Comparison of ENCODE assay signal across 21 cellular contexts in genomic region chr11:45827123-45827522, GRCh38. TPM values are rescaled to one million over a fixed set of nuclear protein-coding genes. Genes with fewer than 3 reads are reported as not detected.
A peak's percentile ranks its signal among the peaks of the same experiment; 100 is the strongest.
DNase-seq lines count a peak whose midpoint lies in the region; ATAC-seq, FAIRE-seq and TF ChIP-seq lines count a peak whose summit lies in the region.
"Had no signal": no experiment of that assay in that cellular context is flagged by ENCODE, and none has a peak within 500 bp of the region (broad histone marks: within the 10 kb centered on the region; RNA-seq: fewer than 3 reads in every experiment).

No MANE protein-coding gene starts in this region.

- H3K27ac ChIP-seq in HepG2 (ENCODE audit: extremely low read length, insufficient read depth, low read length): no peak overlapping the region
- no peak overlapping the region for H3K27ac ChIP-seq in right lobe of liver
- no peak overlapping the region for H3K27ac ChIP-seq in sigmoid colon
- H3K27ac ChIP-seq in heart right ventricle: no peak overlapping the region
- H3K27ac ChIP-seq: A549; BLaER1 treated with 17β-estradiol and CSF1 and Interleukin-3, amounts not matched to agents 10 nM and 100 nM had no signal

- TF ChIP-seq CTCF in HepG2 (CRISPR knock-in tag; IDR thresholded peaks at IDR 0.05) (no peak), right lobe of liver (IDR thresholded peaks at IDR 0.05) (no peak), WTC11 (IDR thresholded peaks at IDR 0.05) (no peak), sigmoid colon (IDR thresholded peaks at IDR 0.05) (no peak), heart right ventricle (IDR thresholded peaks at IDR 0.05) (no peak)

- H3K27me3 Mint-ChIP-seq in WTC11 (ENCODE audit: low read depth): peaks cover 17% of the 10 kb centered on the region

- intact Hi-C loops in HepG2 (cut with micrococcal nuclease; ENCODE audit: unreplicated experiment): no loop called here
- intact Hi-C loops in right lobe of liver (cut with DNase I): no loop called here
- intact Hi-C loops in sciatic nerve (cut with DNase I): no loop called here
- intact Hi-C loops in sigmoid colon (cut with DNase I): no loop called here
- intact Hi-C loops in heart right ventricle (cut with DNase I): no loop called here

- H3K36me3 Mint-ChIP-seq in WTC11: no peaks in the 10 kb centered on the region
- H3K36me3 Mint-ChIP-seq: CD14-positive monocyte had no signal

- POLR2A ChIA-PET in HepG2 (lab: Yijun Ruan, JAX) (no interaction called here), WTC11 (lab: Charles Lee) (no interaction called here)

- H3K9me3 Mint-ChIP-seq in WTC11: peaks cover 10% of the 10 kb centered on the region
- H3K9me3 Mint-ChIP-seq: CD4-positive, alpha-beta T cell had no signal

- H3K9me3 ChIP-seq in HepG2 (ENCODE audit: low read length) (no peaks in the 10 kb centered on the region), right lobe of liver (no peaks in the 10 kb centered on the region), sigmoid colon (no peaks in the 10 kb centered on the region), heart right ventricle (no peaks in the 10 kb centered on the region)
- H3K9me3 ChIP-seq: BE2C had no signal

- CTCF ChIA-PET in HepG2 (lab: Yijun Ruan, JAX; ENCODE audit: low intra/inter-chr PET ratio, low total read pairs) (no interaction called here), WTC11 (lab: Charles Lee) (interaction anchor here (0.6 to 1.2 kb wide), 3 partner anchors 11 to 56 kb away, joined by 3 to 4 read pairs (median 3); no protein-coding TSS in a partner anchor)

- H3K4me3 Mint-ChIP-seq in WTC11: no peak overlapping the region
- H3K4me3 Mint-ChIP-seq: CD4-positive, alpha-beta T cell; CD8-positive, alpha-beta memory T cell had no signal

- no peak overlapping the region for H3K4me2 ChIP-seq in HepG2 (ENCODE audit: low read depth, low read length)
- H3K4me2 ChIP-seq: A549; BLaER1 treated with 17β-estradiol and CSF1 and Interleukin-3, amounts not matched to agents 10 nM and 100 nM had no signal

- H3K27ac Mint-ChIP-seq in WTC11: no peak overlapping the region
- H3K27ac Mint-ChIP-seq: CD4-positive, alpha-beta T cell had no signal

- 24% methylated on average over 4 of the region's 4 CpGs for WGBS in HepG2 (ENCODE audit: low lambda C conversion rate)
- WGBS in right lobe of liver (ENCODE audit: insufficient coverage, low coverage, low lambda C conversion rate, missing lambda C conversion rate): 84% methylated on average over 3 of the region's 4 CpGs
- WGBS in sigmoid colon, 2 donors: 93 to 95% methylated on average over 4 of the region's 4 CpGs
- WGBS in heart right ventricle, 2 donors: 95 to 99% methylated on average over 4 of the region's 4 CpGs

- H3K4me3 ChIP-seq in HepG2 (replicated peaks in 1 of 3; ENCODE audit: insufficient read depth in 1 of 3, low read depth in 2 of 3, low read length in 3 of 3) (no peak overlapping the region), right lobe of liver (no peak overlapping the region), sigmoid colon (no peak overlapping the region), heart right ventricle (no peak overlapping the region)
- H3K4me3 ChIP-seq: A549; BLaER1 treated with 17β-estradiol and CSF1 and Interleukin-3, amounts not matched to agents 10 nM and 100 nM had no signal

- H3K79me2 ChIP-seq in HepG2 (ENCODE audit: insufficient read depth, low read length): no peaks in the 10 kb centered on the region

- H3K27me3 ChIP-seq in HepG2 (ENCODE audit: control insufficient read depth in 1 of 2, insufficient read depth in 2 of 2, low read length in 2 of 2): peaks cover 1 to 22% of the 10 kb centered on the region in 2 experiments; a peak in 3 of 5 replicates
- H3K27me3 ChIP-seq in right lobe of liver: no peaks in the 10 kb centered on the region
- no peaks in the 10 kb centered on the region for H3K27me3 ChIP-seq in sigmoid colon
- H3K27me3 ChIP-seq in heart right ventricle: peaks cover 0 to 9% (median 0%) of the 10 kb centered on the region in 7 donors
- H3K27me3 ChIP-seq: BE2C; BLaER1 treated with 17β-estradiol and CSF1 and Interleukin-3, amounts not matched to agents 10 nM and 100 nM had no signal

- in situ Hi-C loops in HepG2 (cut with HindIII; ENCODE audit: extremely low pct_ligation_motif_present, low pct_unique_long_range_greater_than_20kb): no loop called here

- ATAC-seq in HepG2 (no peak), right lobe of liver (no peak), WTC11 (no peak), sciatic nerve (no peak), heart right ventricle (no peak)
- ATAC-seq: A549 had no signal

- no peaks in the 10 kb centered on the region for H3K4me1 ChIP-seq in HepG2 (ENCODE audit: insufficient read depth, low read length)
- H3K4me1 ChIP-seq in right lobe of liver: no peaks in the 10 kb centered on the region
- no peaks in the 10 kb centered on the region for H3K4me1 ChIP-seq in sigmoid colon
- peaks cover 0 to 6% (median 0%) of the 10 kb centered on the region in 9 donors for H3K4me1 ChIP-seq in heart right ventricle
- H3K4me1 ChIP-seq: A549, BE2C had no signal

- TF ChIP-seq EP300 in HepG2 (IDR thresholded peaks at IDR 0.05; ENCODE audit: low read depth in 2 of 2, low read length in 2 of 2): no peak
- TF ChIP-seq EP300 in HepG2 (CRISPR knock-in tag; IDR thresholded peaks at IDR 0.05; ENCODE audit: borderline replicate concordance): no peak
- no peak for TF ChIP-seq EP300 in sigmoid colon (IDR thresholded peaks at IDR 0.05)

- H3K9ac ChIP-seq in HepG2 (ENCODE audit: insufficient read depth, low read depth, low read length): no peak overlapping the region
- H3K9ac ChIP-seq: BLaER1 treated with 17β-estradiol and CSF1 and Interleukin-3, amounts not matched to agents 10 nM and 100 nM had no signal

- FAIRE-seq in HepG2 (lab: Jason Lieb, UNC): no peak

- H4K20me1 ChIP-seq in HepG2 (ENCODE audit: insufficient read depth, low read length): no peaks in the 10 kb centered on the region
- H4K20me1 ChIP-seq: BLaER1 treated with 17β-estradiol and CSF1 and Interleukin-3, amounts not matched to agents 10 nM and 100 nM had no signal

- H3K4me1 Mint-ChIP-seq in WTC11: peaks cover 9% of the 10 kb centered on the region
- H3K4me1 Mint-ChIP-seq: CD8-positive, alpha-beta memory T cell had no signal

- no peak overlapping the region for H2AFZ ChIP-seq in HepG2 (ENCODE audit: low read length)

- DNase-seq in HepG2 (ENCODE audit: low spot score) (no peak), right lobe of liver (no peak), WTC11 (ENCODE audit: low spot score) (no peak), sciatic nerve (ENCODE audit: low spot score) (peak; percentile 4), sigmoid colon (no peak), heart right ventricle (no peak)
- DNase-seq: 8988T; ACHN; AML-193; BE2C; Calu3; CD8-positive, alpha-beta memory T cell; DMS53; DMS79 treated with DMSO at 0.1 percent for 48 hours; GOT3; H7; HCEC 1CT had no signal

- TF ChIP-seq RAD21 in HepG2 (CRISPR knock-in tag; IDR thresholded peaks at IDR 0.05): no peak

- H3K36me3 ChIP-seq in HepG2 (replicated peaks in 1 of 2; ENCODE audit: control insufficient read depth in 1 of 2, insufficient read depth in 2 of 2, low read length in 2 of 2) (no peaks in the 10 kb centered on the region), right lobe of liver (no peaks in the 10 kb centered on the region), sigmoid colon (no peaks in the 10 kb centered on the region), heart right ventricle (no peaks in the 10 kb centered on the region)
- H3K36me3 ChIP-seq: BE2C; BLaER1 treated with 17β-estradiol and CSF1 and Interleukin-3, amounts not matched to agents 10 nM and 100 nM had no signal

- TF ChIP-seq POLR2A in HepG2 (IDR thresholded peaks at IDR 0.05; ENCODE audit: insufficient read depth in 1 of 2, low read depth in 2 of 2, low read length in 2 of 2) (no peak), right lobe of liver (IDR thresholded peaks at IDR 0.05) (no peak), sigmoid colon (IDR thresholded peaks at IDR 0.05) (no peak)

- no TSS peak for BruUV-seq in HepG2 (replicated peaks; lab: Mats Ljungman, UMichigan)

RNA-seq across cellular contexts. Expression of gene CRY2, which starts 20.2 kb away (rescaled TPM):
- total RNA-seq in HepG2 (2016; rRNA removed; fragmentation: Illumina TruSeq; extraction: Trizol): 8.8 and 12.2 TPM in 2 replicates
- total RNA-seq in HepG2 (2016; cell fraction: cytosol; rRNA removed; fragmentation: Illumina TruSeq; extraction: Trizol; ENCODE audit: low read depth): 8.5 and 9.2 TPM in 2 replicates
- 7.8 and 11.7 TPM in 2 replicates for total RNA-seq in HepG2 (2016; cell fraction: insoluble cytoplasmic fraction; rRNA removed; fragmentation: Illumina TruSeq; extraction: Trizol)
- total RNA-seq in HepG2 (2016; cell fraction: membrane; rRNA removed; fragmentation: Illumina TruSeq; extraction: Trizol): 7.7 and 7.9 TPM in 2 replicates
- 14.4 and 18.4 TPM in 2 replicates for total RNA-seq in HepG2 (2016; cell fraction: nucleus; rRNA removed; fragmentation: Illumina TruSeq; extraction: Trizol)
- 10.0 and 10.1 TPM in 2 replicates for polyA plus RNA-seq in HepG2 (2011; rRNA removed)
- polyA plus RNA-seq in HepG2 (2011; cell fraction: cytosol; rRNA removed): 4.5 and 4.8 TPM in 2 replicates
- 42.1 and 49.3 TPM in 2 replicates for polyA plus RNA-seq in HepG2 (2011; cell fraction: nucleus; rRNA removed)
- 8.4 and 8.8 TPM in 2 replicates for polyA plus RNA-seq in HepG2 (2012)
- 0.70 and 0.83 TPM in 2 replicates for polyA plus RNA-seq in HepG2 (2016; cell fraction: cytosol; fragmentation: Illumina TruSeq; extraction: Trizol; ENCODE audit: low read depth)
- polyA plus RNA-seq in HepG2 (2016; cell fraction: insoluble cytoplasmic fraction; fragmentation: Illumina TruSeq; extraction: Trizol; ENCODE audit: low read depth): 6.0 and 7.6 TPM in 2 replicates
- polyA plus RNA-seq in HepG2 (2016; cell fraction: membrane; fragmentation: Illumina TruSeq; extraction: Trizol; ENCODE audit: low read depth): 1.9 and 2.1 TPM in 2 replicates
- 27.9 and 28.8 TPM in 2 replicates for polyA plus RNA-seq in HepG2 (2016; cell fraction: nucleus; fragmentation: Illumina TruSeq; extraction: Trizol; ENCODE audit: insufficient read depth, low read depth)
- 28.6 and 30.6 TPM in 2 replicates for polyA minus RNA-seq in HepG2 (2011; rRNA and poly(A)+ RNA removed; ENCODE audit: low replicate concordance)
- 7.2 and 7.8 TPM in 2 replicates for polyA minus RNA-seq in HepG2 (2011; cell fraction: cytosol; rRNA and poly(A)+ RNA removed)
- 25.4 and 26.0 TPM in 2 replicates for polyA minus RNA-seq in HepG2 (2011; cell fraction: nucleus; rRNA and poly(A)+ RNA removed)
- 100 to 1,000 TPM in 1 of 6 experiments, 10 to 100 TPM in 5; 19.6 to 104 (median 31.5) TPM for total RNA-seq in right lobe of liver
- 14.4 to 18.3 TPM (median 16.8 TPM) in 3 replicates for total RNA-seq in WTC11 (2021)
- 74.2 TPM for total RNA-seq in sciatic nerve
- 10 to 100 TPM; 27.5 to 49.3 (median 38.9) TPM for total RNA-seq in sigmoid colon
- polyA plus RNA-seq in sigmoid colon: 10 to 100 TPM in 2 of 3 donors, 1 to 10 TPM in 1; 5.3 to 14.9 (median 13.2) TPM
- total RNA-seq in heart right ventricle: 100 to 1,000 TPM in 5 of 10 donors, 10 to 100 TPM in 5; 61.8 to 131 (median 98.0) TPM
- polyA plus RNA-seq in heart right ventricle: 10 to 100 TPM; 16.8 to 24.4 TPM

RNA-seq across cellular contexts. Expression of gene SLC35C1, which starts 22.2 kb away (rescaled TPM):
- total RNA-seq in HepG2 (2016; rRNA removed; fragmentation: Illumina TruSeq; extraction: Trizol) (6.1 and 7.0 TPM in 2 replicates), right lobe of liver (100 to 1,000 TPM in 3 of 6 experiments, 10 to 100 TPM in 3; 11.6 to 134 (median 83.9) TPM), WTC11 (2021) (10.4 to 14.3 TPM (median 12.1 TPM) in 3 replicates), sciatic nerve (12.0 TPM), sigmoid colon (1 to 10 TPM; 5.3 to 8.6 (median 7.2) TPM), heart right ventricle (1 to 10 TPM; 4.5 to 9.6 (median 6.1) TPM)
- total RNA-seq in HepG2 (2016; cell fraction: cytosol; rRNA removed; fragmentation: Illumina TruSeq; extraction: Trizol; ENCODE audit: low read depth): 2.8 and 3.3 TPM in 2 replicates
- total RNA-seq in HepG2 (2016; cell fraction: insoluble cytoplasmic fraction; rRNA removed; fragmentation: Illumina TruSeq; extraction: Trizol): 5.8 and 7.5 TPM in 2 replicates
- 9.9 and 10.1 TPM in 2 replicates for total RNA-seq in HepG2 (2016; cell fraction: membrane; rRNA removed; fragmentation: Illumina TruSeq; extraction: Trizol)
- 8.9 and 10.1 TPM in 2 replicates for total RNA-seq in HepG2 (2016; cell fraction: nucleus; rRNA removed; fragmentation: Illumina TruSeq; extraction: Trizol)
- polyA plus RNA-seq in HepG2 (2011; rRNA removed) (2.6 and 2.9 TPM in 2 replicates), sigmoid colon (10 to 100 TPM; 11.6 to 38.9 (median 20.4) TPM), heart right ventricle (10 to 100 TPM in 1 of 2 donors, 1 to 10 TPM in 1; 5.2 to 14.1 TPM)
- polyA plus RNA-seq in HepG2 (2011; cell fraction: cytosol; rRNA removed): 1.8 and 3.3 TPM in 2 replicates
- 5.3 and 6.1 TPM in 2 replicates for polyA plus RNA-seq in HepG2 (2011; cell fraction: nucleus; rRNA removed)
- 5.5 and 7.2 TPM in 2 replicates for polyA plus RNA-seq in HepG2 (2012)
- polyA plus RNA-seq in HepG2 (2016; cell fraction: cytosol; fragmentation: Illumina TruSeq; extraction: Trizol; ENCODE audit: low read depth): 4.4 and 5.2 TPM in 2 replicates
- 8.6 and 9.4 TPM in 2 replicates for polyA plus RNA-seq in HepG2 (2016; cell fraction: insoluble cytoplasmic fraction; fragmentation: Illumina TruSeq; extraction: Trizol; ENCODE audit: low read depth)
- 10.8 and 11.1 TPM in 2 replicates for polyA plus RNA-seq in HepG2 (2016; cell fraction: membrane; fragmentation: Illumina TruSeq; extraction: Trizol; ENCODE audit: low read depth)
- 11.8 and 12.4 TPM in 2 replicates for polyA plus RNA-seq in HepG2 (2016; cell fraction: nucleus; fragmentation: Illumina TruSeq; extraction: Trizol; ENCODE audit: insufficient read depth, low read depth)
- 22.9 and 26.1 TPM in 2 replicates for polyA minus RNA-seq in HepG2 (2011; rRNA and poly(A)+ RNA removed; ENCODE audit: low replicate concordance)
- polyA minus RNA-seq in HepG2 (2011; cell fraction: cytosol; rRNA and poly(A)+ RNA removed): 6.5 and 8.0 TPM in 2 replicates
- 3.4 and 5.5 TPM in 2 replicates for polyA minus RNA-seq in HepG2 (2011; cell fraction: nucleus; rRNA and poly(A)+ RNA removed)

RNA-seq across cellular contexts. Expression of gene MAPK8IP1, which starts 58.3 kb away (rescaled TPM):
- 3.0 and 4.2 TPM in 2 replicates for total RNA-seq in HepG2 (2016; rRNA removed; fragmentation: Illumina TruSeq; extraction: Trizol)
- total RNA-seq in HepG2 (2016; cell fraction: cytosol; rRNA removed; fragmentation: Illumina TruSeq; extraction: Trizol; ENCODE audit: low read depth): 1.8 and 1.9 TPM in 2 replicates
- total RNA-seq in HepG2 (2016; cell fraction: insoluble cytoplasmic fraction; rRNA removed; fragmentation: Illumina TruSeq; extraction: Trizol): 4.1 and 4.2 TPM in 2 replicates
- total RNA-seq in HepG2 (2016; cell fraction: membrane; rRNA removed; fragmentation: Illumina TruSeq; extraction: Trizol): 4.9 and 5.4 TPM in 2 replicates
- 2.2 and 2.8 TPM in 2 replicates for total RNA-seq in HepG2 (2016; cell fraction: nucleus; rRNA removed; fragmentation: Illumina TruSeq; extraction: Trizol)
- 2.2 and 3.1 TPM in 2 replicates for polyA plus RNA-seq in HepG2 (2011; rRNA removed)
- 2.2 and 3.1 TPM in 2 replicates for polyA plus RNA-seq in HepG2 (2011; cell fraction: cytosol; rRNA removed)
- polyA plus RNA-seq in HepG2 (2011; cell fraction: nucleus; rRNA removed): 5.3 and 6.8 TPM in 2 replicates
- polyA plus RNA-seq in HepG2 (2012): 1.2 and 1.9 TPM in 2 replicates
- 2.5 and 2.9 TPM in 2 replicates for polyA plus RNA-seq in HepG2 (2016; cell fraction: cytosol; fragmentation: Illumina TruSeq; extraction: Trizol; ENCODE audit: low read depth)
- 4.7 and 5.0 TPM in 2 replicates for polyA plus RNA-seq in HepG2 (2016; cell fraction: insoluble cytoplasmic fraction; fragmentation: Illumina TruSeq; extraction: Trizol; ENCODE audit: low read depth)
- 5.4 and 6.2 TPM in 2 replicates for polyA plus RNA-seq in HepG2 (2016; cell fraction: membrane; fragmentation: Illumina TruSeq; extraction: Trizol; ENCODE audit: low read depth)
- 5.6 and 7.4 TPM in 2 replicates for polyA plus RNA-seq in HepG2 (2016; cell fraction: nucleus; fragmentation: Illumina TruSeq; extraction: Trizol; ENCODE audit: insufficient read depth, low read depth)
- polyA minus RNA-seq in HepG2 (2011; rRNA and poly(A)+ RNA removed; ENCODE audit: low replicate concordance): 1.2 and 6.3 TPM in 2 replicates
- 2.4 TPM in 2 replicates for polyA minus RNA-seq in HepG2 (2011; cell fraction: cytosol; rRNA and poly(A)+ RNA removed)
- 1.2 TPM in 2 replicates for polyA minus RNA-seq in HepG2 (2011; cell fraction: nucleus; rRNA and poly(A)+ RNA removed)
- total RNA-seq in right lobe of liver: 1 to 10 TPM; 1.7 to 6.2 (median 2.6) TPM
- 31.6 to 34.1 TPM (median 32.4 TPM) in 3 replicates for total RNA-seq in WTC11 (2021)
- 285 TPM for total RNA-seq in sciatic nerve
- total RNA-seq in sigmoid colon: 10 to 100 TPM in 2 of 4 donors, 1 to 10 TPM in 2; 4.9 to 15.5 (median 8.8) TPM
- polyA plus RNA-seq in sigmoid colon: 1 to 10 TPM; 1.2 to 4.2 (median 1.8) TPM
- 1 to 10 TPM; 4.4 to 8.0 (median 6.5) TPM for total RNA-seq in heart right ventricle
- polyA plus RNA-seq in heart right ventricle: 1 to 10 TPM; 2.6 to 3.1 TPM
- polyA plus RNA-seq: CD14-positive monocyte had no signal
